In genomic region chr13:110902370-110902769, GRCh38 we compare ENCODE assay signal across 27 cellular contexts.
"Had no signal": no experiment of that assay in that cellular context is flagged by ENCODE, and none has a peak within 500 bp of the region (broad histone marks: within the 10 kb centered on the region; RNA-seq: fewer than 3 reads in every experiment).

No MANE protein-coding gene starts in this region.

- H3K4me1 ChIP-seq: SJCRH30 had no signal

- H3K27me3 ChIP-seq: ascending aorta, Peyer's patch, SJCRH30 had no signal

- H3K4me3 ChIP-seq: ascending aorta, K562, Peyer's patch, SJCRH30 had no signal

- ATAC-seq: activated naive CD4-positive, alpha-beta T cell treated with anti-CD3 and anti-CD28 coated beads, Interleukin-2, amount 50 U/mL, for 72 hours; activated naive CD8-positive, alpha-beta T cell treated with anti-CD3 and anti-CD28 coated beads, Interleukin-2, amount 50 U/mL, for 24 hours; activated T-cell treated with anti-CD3 and anti-CD28 coated beads, Interleukin-2, amount 50 U/mL, for 4 hours; K562; WTC11 had no signal

- H3K9me3 ChIP-seq: ascending aorta, Peyer's patch, SJCRH30 had no signal

- H3K27ac ChIP-seq: Peyer's patch, RWPE1, SJCRH30 had no signal

- DNase-seq: activated CD4-positive, alpha-beta T cell treated with anti-CD3 and anti-CD28 coated beads for 48 hours; activated CD4-positive, alpha-beta T cell treated with anti-CD3 and anti-CD28 coated beads, Interleukin-2, amount 50 U/mL, for 48 hours; activated CD4-positive, CD25-positive, alpha-beta regulatory T cell treated with anti-CD3 and anti-CD28 coated beads, Interleukin-2, amount 50 U/mL, for 72 hours; activated CD8-positive, alpha-beta memory T cell treated with anti-CD3 and anti-CD28 coated beads for 24 hours; activated effector memory CD4-positive, alpha-beta T cell treated with anti-CD3 and anti-CD28 coated beads, Interleukin-2, amount 50 U/mL, for 16 hours; activated naive CD4-positive, alpha-beta T cell treated with Interleukin-2 at 50 U/mL for 16 hours; activated naive CD8-positive, alpha-beta T cell treated with anti-CD3 and anti-CD28 coated beads, Interleukin-2, amount 50 U/mL, for 24 hours; activated T-cell treated with anti-CD3 and anti-CD28 coated beads, Interleukin-2, amount 50 U/mL, for 4 hours; amniotic stem cell; Karpas-422; NCI-H1417; NCI-H2029; NCI-H2107; NCI-H345; NCI-H510A treated with DMSO at 0.1 percent for 48 hours; NCI-H69; NK-92 treated with Interleukin-12 subunit alpha and Interleukin-12 subunit beta, amount 100 ng/mL, for 24 hours; OCI-M1; Peyer's patch; Right ventricle myocardium superior; SJCRH30; T-helper 9 cell had no signal
